ENCODE assay signal across 14 cellular contexts in genomic region chr19:53958168-53958571, GRCh38. TPM values are rescaled to one million over a fixed set of nuclear protein-coding genes. Genes with fewer than 3 reads are reported as not detected.
A peak's percentile ranks its signal among the peaks of the same experiment; 100 is the strongest.
DNase-seq lines count a peak whose midpoint lies in the region; ATAC-seq and FAIRE-seq lines count a peak whose summit lies in the region.
"Had no signal": no experiment of that assay in that cellular context is flagged by ENCODE, and none has a peak within 500 bp of the region (broad histone marks: within the 10 kb centered on the region; RNA-seq: fewer than 3 reads in every experiment).

No MANE protein-coding gene starts in this region.

- peak; percentile 14 for DNase-seq in activated CD4-positive, alpha-beta T cell treated with anti-CD3 and anti-CD28 coated beads for 36 hours
- DNase-seq in activated CD4-positive, alpha-beta T cell treated with anti-CD3 and anti-CD28 coated beads for 48 hours: no peak
- DNase-seq in amygdala (lab: John Stamatoyannopoulos, UW) (peak in 41 of 56 donors; percentile 11 to 72 (median 42)), urothelium cell line (ENCODE audit: low spot score) (peak; percentile 76), NCI-H2029 (lab: John Stamatoyannopoulos, UW) (no peak), GF-D8 (lab: John Stamatoyannopoulos, UW) (no peak), NAMALWA (ENCODE audit: low spot score) (no peak)
- DNase-seq: cerebellar nuclear complex; NCI-H2171 treated with DMSO at 0.1 percent for 48 hours; stimulated activated CD8-positive, alpha-beta memory T cell treated with anti-CD3 and anti-CD28 coated beads, Interleukin-4, amount 100 ng/mL, for 48 hours had no signal

- peak overlapping the region; percentile 63 for H3K9ac ChIP-seq in iPS-18a (ENCODE audit: low read length)

- peaks cover 4% of the 10 kb centered on the region for H3K27me3 ChIP-seq in iPS-18a (ENCODE audit: control insufficient read depth, insufficient read depth, low read length)

- H3K4me3 Mint-ChIP-seq in activated CD4-positive, alpha-beta T cell treated with anti-CD3 and anti-CD28 coated beads for 36 hours: no peak overlapping the region
- H3K4me3 Mint-ChIP-seq: activated naive CD4-positive, alpha-beta T cell treated with anti-CD3 and anti-CD28 coated beads, Interleukin-2, amount 50 U/mL, for 24 hours had no signal

- CTCF ChIA-PET in activated CD4-positive, alpha-beta T cell treated with anti-CD3 and anti-CD28 coated beads for 36 hours (lab: Charles Lee): interaction anchor here (0.7 kb wide), 1 partner anchor 39 kb away, joined by 3 read pairs; no protein-coding TSS in a partner anchor

- intact Hi-C loops in activated CD4-positive, alpha-beta T cell treated with anti-CD3 and anti-CD28 coated beads for 36 hours (cut with DNase I, micrococcal nuclease): no loop called here

- no peak overlapping the region for H3K27ac Mint-ChIP-seq in activated CD4-positive, alpha-beta T cell treated with anti-CD3 and anti-CD28 coated beads for 36 hours
- H3K27ac Mint-ChIP-seq: activated naive CD4-positive, alpha-beta T cell treated with anti-CD3 and anti-CD28 coated beads, Interleukin-2, amount 50 U/mL, for 24 hours had no signal

- H3K27ac ChIP-seq in iPS-18a (ENCODE audit: low read length): peak overlapping the region; percentile 78

- no peak for FAIRE-seq in urothelium cell line (lab: Jason Lieb, UNC)

- H3K4me3 ChIP-seq in iPS-18a (ENCODE audit: low read length): peak overlapping the region; percentile 58

- no peaks in the 10 kb centered on the region for H3K36me3 Mint-ChIP-seq in activated CD4-positive, alpha-beta T cell treated with anti-CD3 and anti-CD28 coated beads for 36 hours (ENCODE audit: low read depth)

- no peak for ATAC-seq in activated CD4-positive, alpha-beta T cell treated with anti-CD3 and anti-CD28 coated beads for 36 hours

- peaks cover 54% of the 10 kb centered on the region for H3K27me3 Mint-ChIP-seq in activated CD4-positive, alpha-beta T cell treated with anti-CD3 and anti-CD28 coated beads for 36 hours

- H3K36me3 ChIP-seq in iPS-18a (ENCODE audit: control insufficient read depth, low read depth, low read length): no peaks in the 10 kb centered on the region

- peaks cover 2% of the 10 kb centered on the region for H3K4me1 Mint-ChIP-seq in activated CD4-positive, alpha-beta T cell treated with anti-CD3 and anti-CD28 coated beads for 36 hours

- POLR2A ChIA-PET in activated CD4-positive, alpha-beta T cell treated with anti-CD3 and anti-CD28 coated beads for 36 hours (lab: Charles Lee): no interaction called here

- H3K4me1 ChIP-seq in iPS-18a (ENCODE audit: control insufficient read depth, low read depth, low read length): peaks cover 29% of the 10 kb centered on the region

- no peaks in the 10 kb centered on the region for H3K9me3 ChIP-seq in iPS-18a (ENCODE audit: control insufficient read depth, low read depth, low read length)

- H3K9me3 Mint-ChIP-seq in activated CD4-positive, alpha-beta T cell treated with anti-CD3 and anti-CD28 coated beads for 36 hours (ENCODE audit: low read depth): no peaks in the 10 kb centered on the region
- H3K9me3 Mint-ChIP-seq: activated naive CD4-positive, alpha-beta T cell treated with anti-CD3 and anti-CD28 coated beads, Interleukin-2, amount 50 U/mL, for 24 hours had no signal

RNA-seq across cellular contexts. Expression of gene CACNG8, which starts 4.6 kb away (rescaled TPM):
- total RNA-seq in activated CD4-positive, alpha-beta T cell treated with anti-CD3 and anti-CD28 coated beads for 36 hours: not detected

RNA-seq across cellular contexts. Expression of gene CACNG6, which starts 33.3 kb away (rescaled TPM):
- total RNA-seq in activated CD4-positive, alpha-beta T cell treated with anti-CD3 and anti-CD28 coated beads for 36 hours: not detected
- total RNA-seq: G401 had no signal

RNA-seq across cellular contexts. Expression of gene CACNG7, which starts 49.1 kb away (rescaled TPM):
- not detected for total RNA-seq in activated CD4-positive, alpha-beta T cell treated with anti-CD3 and anti-CD28 coated beads for 36 hours
- total RNA-seq: H4 had no signal

Comparison
In these comparisons a context has a peak if more than half of its experiments do, and no peak if none do; other contexts are left out.
1. DNase-seq: peak in activated CD4-positive, alpha-beta T cell treated with anti-CD3 and anti-CD28 coated beads for 36 hours (single experiment), amygdala (41 of 56) and urothelium cell line (single experiment); none in activated CD4-positive, alpha-beta T cell treated with anti-CD3 and anti-CD28 coated beads for 48 hours (single experiment), NCI-H2029 (single experiment), GF-D8 (single experiment) and NAMALWA (single experiment).